In the genomic region with DNA sequence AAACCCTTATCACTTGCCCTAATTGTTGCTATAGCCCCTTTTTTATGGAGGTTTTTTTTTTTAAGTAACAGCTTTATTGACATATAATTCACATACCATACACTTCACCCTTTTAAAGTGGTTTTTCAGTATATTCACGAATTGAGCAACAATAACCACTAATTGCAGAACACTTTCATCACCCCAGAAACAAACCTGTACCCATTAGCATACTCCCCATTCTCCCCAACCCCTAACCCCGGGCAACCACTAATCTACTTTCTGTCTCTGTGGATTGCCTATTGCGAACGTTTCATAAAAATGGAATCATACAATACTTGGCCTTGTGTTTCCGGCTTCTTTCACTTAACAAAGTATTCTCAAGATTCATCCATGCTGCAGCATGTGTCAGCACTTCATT, we compare ENCODE assay signal across 21 cellular contexts.
DNase-seq lines count a peak whose midpoint lies in the region; ATAC-seq, FAIRE-seq and TF ChIP-seq lines count a peak whose summit lies in the region.
"Had no signal": no experiment of that assay in that cellular context is flagged by ENCODE, and none has a peak within 500 bp of the region (broad histone marks: within the 10 kb centered on the region; RNA-seq: fewer than 3 reads in every experiment).

No MANE protein-coding gene starts in this region.

- TF ChIP-seq POLR2A in HepG2 (IDR thresholded peaks at IDR 0.05; ENCODE audit: insufficient read depth in 1 of 2, low read depth in 2 of 2, low read length in 2 of 2): no peak
- no peak for TF ChIP-seq POLR2A in right lobe of liver (IDR thresholded peaks at IDR 0.05)
- TF ChIP-seq POLR2A in K562 (conservative IDR thresholded peaks at IDR 0.05): no peak

- H3K36me3 Mint-ChIP-seq in neural progenitor cell: peaks cover 13% of the 10 kb centered on the region

- DNase-seq in HepG2 (ENCODE audit: low spot score) (no peak), right lobe of liver (no peak), OCI-M1 (lab: John Stamatoyannopoulos, UW) (peak; percentile 7), K562 (ENCODE audit: extremely low read depth in 1 of 4, low spot score in 3 of 4) (no peak), neural progenitor cell (ENCODE audit: low spot score) (no peak), left lobe of liver (ENCODE audit: low spot score) (no peak), GM13976 (ENCODE audit: low spot score) (no peak), kidney glomerular epithelial cell (lab: John Stamatoyannopoulos, UW) (no peak)
- DNase-seq: CD8-positive, alpha-beta T cell; IMR-90; Karpas-422; NCI-H1105 treated with DMSO at 0.1 percent for 48 hours; NCI-H1694; NCI-H345; NCI-H524 treated with DMSO at 0.1 percent for 48 hours; Peyer's patch; T-helper 1 cell had no signal

- peak overlapping the region; percentile 52 for H3K27ac Mint-ChIP-seq in neural progenitor cell
- H3K27ac Mint-ChIP-seq: CD8-positive, alpha-beta T cell had no signal

- H4K20me1 ChIP-seq in HepG2 (ENCODE audit: insufficient read depth, low read length) (no peaks in the 10 kb centered on the region), K562 (replicated peaks; ENCODE audit: control insufficient read depth, insufficient read depth, low read length) (no peaks in the 10 kb centered on the region), neural progenitor cell (ENCODE audit: low read depth) (peaks cover 7% of the 10 kb centered on the region)
- H4K20me1 ChIP-seq: BLaER1 had no signal

- intact Hi-C loops in HepG2 (cut with micrococcal nuclease; ENCODE audit: unreplicated experiment): no loop called here
- intact Hi-C loops in right lobe of liver (cut with DNase I): no loop called here
- intact Hi-C loops in K562 (cut with micrococcal nuclease): no loop called here

- no peaks in the 10 kb centered on the region for H3K27me3 ChIP-seq in HepG2 (ENCODE audit: control insufficient read depth in 1 of 2, insufficient read depth in 2 of 2, low read length in 2 of 2)
- H3K27me3 ChIP-seq in right lobe of liver: no peaks in the 10 kb centered on the region
- no peaks in the 10 kb centered on the region for H3K27me3 ChIP-seq in K562 (ENCODE audit: control insufficient read depth in 2 of 2, insufficient read depth in 2 of 2, low read length in 2 of 2)
- H3K27me3 ChIP-seq in neural progenitor cell: no peaks in the 10 kb centered on the region
- H3K27me3 ChIP-seq: BLaER1, Peyer's patch had no signal

- ATAC-seq in HepG2: no peak
- no peak for ATAC-seq in right lobe of liver
- no peak for ATAC-seq in K562
- no peak for ATAC-seq in left lobe of liver
- ATAC-seq: CD8-positive, alpha-beta T cell had no signal

- H3K9me1 ChIP-seq in K562 (ENCODE audit: control insufficient read depth, insufficient read depth, low read length): no peaks in the 10 kb centered on the region

- no peak for TF ChIP-seq RAD21 in HepG2 (CRISPR knock-in tag; IDR thresholded peaks at IDR 0.05)
- TF ChIP-seq RAD21 in K562 (CRISPR knock-in tag; conservative IDR thresholded peaks at IDR 0.05 in 1 of 2, IDR thresholded peaks at IDR 0.05 in 1 of 2): no peak

- in situ Hi-C loops in HepG2 (cut with HindIII; ENCODE audit: extremely low pct_ligation_motif_present, low pct_unique_long_range_greater_than_20kb): no loop called here
- in situ Hi-C loops in K562 (cut with MboI): no loop called here
- in situ Hi-C loops in GM13976 (cut with MboI; ENCODE audit: low sequenced_read_pairs, unreplicated experiment): no loop called here

- H3K9me3 Mint-ChIP-seq in neural progenitor cell: peaks cover 6% of the 10 kb centered on the region
- H3K9me3 Mint-ChIP-seq: CD8-positive, alpha-beta T cell had no signal

- H3K4me3 ChIP-seq in HepG2 (replicated peaks in 1 of 3; ENCODE audit: insufficient read depth in 1 of 3, low read depth in 2 of 3, low read length in 3 of 3) (no peak overlapping the region), right lobe of liver (no peak overlapping the region), K562 (no peak overlapping the region), neural progenitor cell (no peak overlapping the region)
- H3K4me3 ChIP-seq: BLaER1, Peyer's patch, SK-N-MC had no signal

- POLR2A ChIA-PET in HepG2 (lab: Yijun Ruan, JAX): no interaction called here
- POLR2A ChIA-PET in K562 (lab: Yijun Ruan, JAX): no interaction called here

- H3K79me2 ChIP-seq in HepG2 (ENCODE audit: insufficient read depth, low read length) (no peaks in the 10 kb centered on the region), K562 (ENCODE audit: control insufficient read depth, insufficient read depth, low read length) (no peaks in the 10 kb centered on the region), neural progenitor cell (ENCODE audit: low read depth) (no peaks in the 10 kb centered on the region)

- no peak for TF ChIP-seq EP300 in HepG2 (IDR thresholded peaks at IDR 0.05; ENCODE audit: low read depth in 2 of 2, low read length in 2 of 2)
- TF ChIP-seq EP300 in HepG2 (CRISPR knock-in tag; IDR thresholded peaks at IDR 0.05; ENCODE audit: borderline replicate concordance): no peak
- TF ChIP-seq EP300 in K562 (IDR thresholded peaks at IDR 0.05; ENCODE audit: low read length): no peak

- CTCF ChIA-PET in HepG2 (lab: Yijun Ruan, JAX; ENCODE audit: low intra/inter-chr PET ratio, low total read pairs) (no interaction called here), K562 (lab: Yijun Ruan, JAX; ENCODE audit: low intra/inter-chr PET ratio) (no interaction called here)

- H3K27ac ChIP-seq in HepG2 (ENCODE audit: extremely low read length, insufficient read depth, low read length): no peak overlapping the region
- no peak overlapping the region for H3K27ac ChIP-seq in right lobe of liver
- H3K27ac ChIP-seq in K562 (ENCODE audit: extremely low read depth, low read depth, low read length): no peak overlapping the region
- H3K27ac ChIP-seq in neural progenitor cell: no peak overlapping the region
- H3K27ac ChIP-seq: BLaER1, Peyer's patch, SK-N-MC had no signal

- H3K4me1 Mint-ChIP-seq in neural progenitor cell: peaks cover 27% of the 10 kb centered on the region

- H3K4me3 Mint-ChIP-seq in neural progenitor cell: peak overlapping the region; percentile 9
- H3K4me3 Mint-ChIP-seq: CD8-positive, alpha-beta T cell had no signal

- no peak for TF ChIP-seq CTCF in HepG2 (CRISPR knock-in tag; IDR thresholded peaks at IDR 0.05)
- TF ChIP-seq CTCF in right lobe of liver (IDR thresholded peaks at IDR 0.05): no peak
- TF ChIP-seq CTCF in K562 (IDR thresholded peaks at IDR 0.05 in 2 of 3, conservative IDR thresholded peaks at IDR 0.05 in 1 of 3; ENCODE audit: insufficient read depth in 2 of 3, low read depth in 1 of 3, low read length in 3 of 3): no peak
- TF ChIP-seq CTCF in neural progenitor cell (IDR thresholded peaks at IDR 0.05): no peak
- no peak for TF ChIP-seq CTCF in GM13976 (IDR thresholded peaks at IDR 0.05; ENCODE audit: borderline replicate concordance, control extremely low read depth, extremely low read depth, insufficient read depth, missing control alignments)

- peaks cover 4% of the 10 kb centered on the region for H3K27me3 Mint-ChIP-seq in neural progenitor cell (ENCODE audit: insufficient read depth, low read depth)

- no TSS peak for BruUV-seq in HepG2 (replicated peaks; lab: Mats Ljungman, UMichigan)
- no TSS peak for BruUV-seq in K562 (replicated peaks; lab: Mats Ljungman, UMichigan)

- no peaks in the 10 kb centered on the region for H3K4me1 ChIP-seq in HepG2 (ENCODE audit: insufficient read depth, low read length)
- H3K4me1 ChIP-seq in right lobe of liver: no peaks in the 10 kb centered on the region
- H3K4me1 ChIP-seq in K562 (replicated peaks in 1 of 2; ENCODE audit: control insufficient read depth in 2 of 2, insufficient read depth in 2 of 2, low read length in 2 of 2): no peaks in the 10 kb centered on the region
- H3K4me1 ChIP-seq in neural progenitor cell: peaks cover 26% of the 10 kb centered on the region
- H3K4me1 ChIP-seq: BLaER1, Peyer's patch had no signal

- H2AFZ ChIP-seq in HepG2 (ENCODE audit: low read length): no peak overlapping the region
- H2AFZ ChIP-seq in K562 (ENCODE audit: low read depth, low read length): no peak overlapping the region
- no peak overlapping the region for H2AFZ ChIP-seq in neural progenitor cell (replicated peaks)

- H3K9me3 ChIP-seq in HepG2 (ENCODE audit: low read length) (no peaks in the 10 kb centered on the region), right lobe of liver (no peaks in the 10 kb centered on the region), K562 (replicated peaks; ENCODE audit: control insufficient read depth, insufficient read depth, low read depth, low read length) (no peaks in the 10 kb centered on the region), neural progenitor cell (ENCODE audit: low read depth) (no peaks in the 10 kb centered on the region)
- H3K9me3 ChIP-seq: BLaER1, Peyer's patch had no signal

- no peaks in the 10 kb centered on the region for H3K36me3 ChIP-seq in HepG2 (replicated peaks in 1 of 2; ENCODE audit: control insufficient read depth in 1 of 2, insufficient read depth in 2 of 2, low read length in 2 of 2)
- no peaks in the 10 kb centered on the region for H3K36me3 ChIP-seq in right lobe of liver
- H3K36me3 ChIP-seq in K562 (ENCODE audit: control insufficient read depth, insufficient read depth, low read length): no peaks in the 10 kb centered on the region
- H3K36me3 ChIP-seq in neural progenitor cell: no peaks in the 10 kb centered on the region

- WGBS in HepG2 (ENCODE audit: low lambda C conversion rate): 92% methylated on average over 5 of the region's 5 CpGs
- WGBS in right lobe of liver (ENCODE audit: insufficient coverage, low coverage, low lambda C conversion rate, missing lambda C conversion rate): 77% methylated on average over 5 of the region's 5 CpGs
- 66% methylated on average over 5 of the region's 5 CpGs for WGBS in K562 (ENCODE audit: insufficient coverage, low coverage, missing lambda C conversion rate)

- H3K9ac ChIP-seq in HepG2 (ENCODE audit: insufficient read depth, low read depth, low read length): no peak overlapping the region
- no peak overlapping the region for H3K9ac ChIP-seq in K562 (ENCODE audit: insufficient read depth in 1 of 2, low read depth in 2 of 2, low read length in 2 of 2)
- H3K9ac ChIP-seq in neural progenitor cell: no peak overlapping the region
- H3K9ac ChIP-seq: BLaER1 had no signal

- H3K4me2 ChIP-seq in HepG2 (ENCODE audit: low read depth, low read length) (no peak overlapping the region), K562 (ENCODE audit: insufficient read depth, low read length) (no peak overlapping the region), neural progenitor cell (no peak overlapping the region)
- H3K4me2 ChIP-seq: BLaER1 had no signal

- peaks cover 27% of the 10 kb centered on the region for H3F3A ChIP-seq in neural progenitor cell (ENCODE audit: low read depth)

- FAIRE-seq in HepG2 (lab: Jason Lieb, UNC) (no peak), K562 (lab: Jason Lieb, UNC) (no peak)
- FAIRE-seq: GM12892, H54 had no signal

TF ChIP-seq in HepG2, 621 proteins besides CTCF, POLR2A, EP300 and RAD21 (continues in another document):
- TF ChIP-seq ZNF768 (CRISPR knock-in tag; IDR thresholded peaks at IDR 0.05) (no peak), NCOR1 (IDR thresholded peaks at IDR 0.05; ENCODE audit: borderline replicate concordance, low read length) (no peak)

TF ChIP-seq in K562, 482 proteins besides CTCF, POLR2A, EP300 and RAD21 (continues in another document):
- TF ChIP-seq ZFP36 (IDR thresholded peaks at IDR 0.05; ENCODE audit: low read depth, low read length, partially characterized antibody): no peak
- TF ChIP-seq NEUROD1 (IDR thresholded peaks at IDR 0.05; ENCODE audit: borderline replicate concordance, low read depth, low read length, partially characterized antibody): no peak
- no peak for TF ChIP-seq GTF2E2 (tag; IDR thresholded peaks at IDR 0.05)
